9 cellular contexts compared by ENCODE assay signal in genomic region chr19:51441410-51442390, GRCh38. TPM values are rescaled to one million over a fixed set of nuclear protein-coding genes. Genes with fewer than 3 reads are reported as not detected.
A peak's percentile ranks its signal among the peaks of the same experiment; 100 is the strongest.
DNase-seq lines count a peak whose midpoint lies in the region; ATAC-seq and TF ChIP-seq lines count a peak whose summit lies in the region.
"Had no signal": no experiment of that assay in that cellular context is flagged by ENCODE, and none has a peak within 500 bp of the region (broad histone marks: within the 10 kb centered on the region; RNA-seq: fewer than 3 reads in every experiment).

No MANE protein-coding gene starts in this region.

- no peaks in the 10 kb centered on the region for H3K4me1 ChIP-seq in aorta (ENCODE audit: control insufficient read depth in 1 of 2, insufficient read depth in 2 of 2, low read length in 2 of 2)
- no peaks in the 10 kb centered on the region for H3K4me1 ChIP-seq in left ventricle myocardium inferior

- WGBS in aorta, 2 donors, result 72 to 73% methylated on average over 31 of the region's 31 CpGs

- H3K36me3 ChIP-seq in aorta (ENCODE audit: control insufficient read depth in 1 of 2, insufficient read depth in 2 of 2, low read length in 1 of 2) (no peaks in the 10 kb centered on the region), left ventricle myocardium inferior (no peaks in the 10 kb centered on the region)

- H3K27ac Mint-ChIP-seq in naive thymus-derived CD8-positive, alpha-beta T cell, result peak overlapping the region; percentile 84 to 98 (median 93)

- H3K36me3 Mint-ChIP-seq in naive thymus-derived CD8-positive, alpha-beta T cell, result no peaks in the 10 kb centered on the region

- H3K27me3 ChIP-seq in aorta (ENCODE audit: control insufficient read depth in 1 of 2, insufficient read depth in 2 of 2, low read length in 1 of 2) (no peaks in the 10 kb centered on the region), left ventricle myocardium inferior (ENCODE audit: low read depth) (peaks cover 75% of the 10 kb centered on the region)

- DNase-seq in ELR (ENCODE audit: low read depth) (peak; percentile 32), Kasumi-1 (lab: John Stamatoyannopoulos, UW) (peak; percentile 64 to 69), aorta (no peak), DMS53 (lab: John Stamatoyannopoulos, UW) (no peak), left ventricle myocardium inferior (no peak)
- DNase-seq in activated CD8-positive, alpha-beta memory T cell treated with anti-CD3 and anti-CD28 coated beads, Interleukin-2, amount 50 U/mL, for 48 hours, result peak; percentile 90
- peak; percentile 48 to 94 (median 80) for DNase-seq in naive thymus-derived CD8-positive, alpha-beta T cell

- H3K27ac ChIP-seq in aorta (ENCODE audit: low read depth in 1 of 2, low read length in 2 of 2) (no peak overlapping the region), left ventricle myocardium inferior (replicated peaks) (no peak overlapping the region)

- peaks cover 18 to 51% (median 38%) of the 10 kb centered on the region in 4 donors for H3K4me1 Mint-ChIP-seq in naive thymus-derived CD8-positive, alpha-beta T cell

- H3K9me3 ChIP-seq in aorta (ENCODE audit: control insufficient read depth, low read length), result no peaks in the 10 kb centered on the region
- no peaks in the 10 kb centered on the region for H3K9me3 ChIP-seq in left ventricle myocardium inferior (replicated peaks)

- POLR2A ChIA-PET in naive thymus-derived CD8-positive, alpha-beta T cell (lab: Charles Lee), result interaction anchor here (1.0 to 4.9 kb wide), 7 partner anchors 20 to 262 kb away, joined by 3 to 20 read pairs (median 5); partner anchors contain the start of gene ETFB

- H3K4me3 ChIP-seq in aorta (ENCODE audit: low read length in 2 of 2) (no peak overlapping the region), left ventricle myocardium inferior (no peak overlapping the region)

- peaks cover 0 to 3% (median under 1%) of the 10 kb centered on the region in 5 donors for H3K27me3 Mint-ChIP-seq in naive thymus-derived CD8-positive, alpha-beta T cell

- H3K9me3 Mint-ChIP-seq in naive thymus-derived CD8-positive, alpha-beta T cell, result no peaks in the 10 kb centered on the region

- peak; percentile 94 for ATAC-seq in GM21619 (IDR thresholded peaks at IDR 0.05; ENCODE audit: unreplicated experiment)
- ATAC-seq in naive thymus-derived CD8-positive, alpha-beta T cell, result peak; percentile 88 to 92
- peak; percentile 22 for ATAC-seq in aorta (ENCODE audit: low FRiP score)

- intact Hi-C loops in aorta (cut with DNase I), result no loop called here
- intact Hi-C loops in left ventricle myocardium inferior (cut with micrococcal nuclease), result no loop called here

- no peak for TF ChIP-seq CTCF in left ventricle myocardium inferior (IDR thresholded peaks at IDR 0.05; ENCODE audit: borderline replicate concordance)

- H3K4me3 Mint-ChIP-seq in naive thymus-derived CD8-positive, alpha-beta T cell, result peak overlapping the region; percentile 77 to 92 (median 88)

RNA-seq across cellular contexts. Expression of gene SIGLEC8, which starts 16.6 kb away (rescaled TPM):
- not detected for total RNA-seq in naive thymus-derived CD8-positive, alpha-beta T cell
- not detected for polyA plus RNA-seq in naive thymus-derived CD8-positive, alpha-beta T cell
- total RNA-seq in aorta (under 1 TPM; 0.16 to 0.69 TPM), left ventricle myocardium inferior (0.16 TPM)
- polyA plus RNA-seq in aorta, result 1 to 10 TPM in 1 of 2 donors, under 1 TPM in 1; 0.15 to 1.1 TPM
- total RNA-seq: glomerular endothelial cell had no signal

RNA-seq across cellular contexts. Expression of gene SIGLEC10, which starts 24.3 kb away (rescaled TPM):
- 1 to 10 TPM in 1 of 2 experiments, under 1 TPM in 1; 0.68 to 1.2 TPM for total RNA-seq in naive thymus-derived CD8-positive, alpha-beta T cell
- under 1 TPM; 0.06 to 0.24 (median 0.13) TPM for polyA plus RNA-seq in naive thymus-derived CD8-positive, alpha-beta T cell
- total RNA-seq in aorta (1 to 10 TPM; 4.0 to 4.6 TPM), left ventricle myocardium inferior (0.38 TPM)
- polyA plus RNA-seq in aorta, result 1 to 10 TPM; 1.2 to 4.6 TPM
- total RNA-seq: glomerular endothelial cell had no signal

RNA-seq across cellular contexts. Expression of gene CEACAM18, which starts 36.6 kb away (rescaled TPM):
- total RNA-seq in naive thymus-derived CD8-positive, alpha-beta T cell, result not detected
- not detected for polyA plus RNA-seq in naive thymus-derived CD8-positive, alpha-beta T cell
- total RNA-seq in aorta (not detected), left ventricle myocardium inferior (not detected)
- under 1 TPM in 1 of 2 donors, not detected in 1; 0.63 TPM for polyA plus RNA-seq in aorta
- total RNA-seq: glomerular endothelial cell had no signal

RNA-seq across cellular contexts. Expression of gene C19orf84, which starts 51.3 kb away (rescaled TPM):
- total RNA-seq in naive thymus-derived CD8-positive, alpha-beta T cell, result not detected
- not detected for polyA plus RNA-seq in naive thymus-derived CD8-positive, alpha-beta T cell
- not detected for total RNA-seq in aorta
- polyA plus RNA-seq in aorta, result not detected
- total RNA-seq in left ventricle myocardium inferior, result not detected
- total RNA-seq: glomerular endothelial cell had no signal

RNA-seq across cellular contexts. Expression of gene LIM2, which starts 53.9 kb away (rescaled TPM):
- total RNA-seq in naive thymus-derived CD8-positive, alpha-beta T cell, result not detected
- polyA plus RNA-seq in naive thymus-derived CD8-positive, alpha-beta T cell, result under 1 TPM in 1 of 3 donors, not detected in 2; 0.68 TPM
- total RNA-seq in aorta, result not detected
- polyA plus RNA-seq in aorta, result not detected
- not detected for total RNA-seq in left ventricle myocardium inferior
- total RNA-seq: glomerular endothelial cell had no signal

Comparison
In these comparisons a context has a peak if more than half of its experiments do, and no peak if none do; other contexts are left out.
1. DNase-seq: peak in ELR (single experiment), Kasumi-1 (2 of 2), activated CD8-positive, alpha-beta memory T cell treated with anti-CD3 and anti-CD28 coated beads, Interleukin-2, amount 50 U/mL, for 48 hours (single experiment) and naive thymus-derived CD8-positive, alpha-beta T cell (10 of 10); none in aorta (0 of 2), DMS53 (single experiment) and left ventricle myocardium inferior (single experiment).
2. ATAC-seq: peak in every context shown above with its lines; median percentile 94 in GM21619; 90 in naive thymus-derived CD8-positive, alpha-beta T cell; 22 in aorta.